ENCODE assay signal across 12 cellular contexts in the genomic region with DNA sequence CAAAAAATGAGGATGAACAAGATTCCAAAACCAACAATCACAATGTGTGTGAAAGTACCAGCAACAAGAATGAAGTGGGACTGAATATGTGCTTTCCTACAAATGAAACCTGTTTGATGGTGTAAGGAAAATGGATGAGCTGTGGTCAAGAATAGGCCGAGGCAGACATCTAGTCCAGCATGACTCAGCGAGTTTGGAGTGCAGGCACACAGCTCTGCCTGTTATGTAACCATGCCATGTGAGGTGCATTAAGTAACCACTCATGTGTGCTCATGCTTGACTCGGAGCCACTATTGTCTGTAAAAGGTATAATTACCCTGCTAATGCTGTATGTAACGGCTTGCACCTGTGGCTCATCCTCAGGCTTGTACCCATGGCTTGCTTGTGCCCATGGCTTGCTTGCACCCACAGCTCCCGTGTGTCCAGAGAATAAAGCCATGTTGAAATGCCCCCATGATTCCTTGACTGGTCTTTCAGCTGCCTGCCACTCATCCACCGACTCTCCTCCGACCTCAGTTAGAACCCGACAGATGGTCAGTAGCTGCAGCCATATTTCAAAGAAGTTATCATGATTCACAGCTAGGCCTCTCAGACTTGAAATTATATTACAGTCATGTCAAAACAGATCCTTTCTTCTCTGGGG.
DNase-seq lines count a peak whose midpoint lies in the region; ATAC-seq, FAIRE-seq and TF ChIP-seq lines count a peak whose summit lies in the region.
"Had no signal": no experiment of that assay in that cellular context is flagged by ENCODE, and none has a peak within 500 bp of the region (broad histone marks: within the 10 kb centered on the region; RNA-seq: fewer than 3 reads in every experiment).

No MANE protein-coding gene starts in this region.

- peak overlapping the region; percentile 64 for H3K27ac Mint-ChIP-seq in neural progenitor cell

- TF ChIP-seq CTCF in bronchial epithelial cell (IDR thresholded peaks at IDR 0.05; ENCODE audit: insufficient read depth, low read length, severe bottlenecking) (no peak), neural progenitor cell (IDR thresholded peaks at IDR 0.05) (no peak)

- no peak overlapping the region for H2AFZ ChIP-seq in neural progenitor cell (replicated peaks)

- H3K4me1 Mint-ChIP-seq in neural progenitor cell, result peaks cover 24% of the 10 kb centered on the region

- DNase-seq in NCI-H1417 (lab: John Stamatoyannopoulos, UW) (peak in 2 of 3 experiments; percentile 35 to 56), NCI-H1417 treated with DMSO at 0.1 percent for 48 hours (lab: John Stamatoyannopoulos, UW) (no peak), MG63 (peak; percentile 18), bronchial epithelial cell (ENCODE audit: low read depth) (peak; percentile 80), neural progenitor cell (ENCODE audit: low spot score) (peak; percentile 17), COLO829 (ENCODE audit: low spot score) (no peak), KG1 (lab: John Stamatoyannopoulos, UW) (no peak)
- DNase-seq: NCI-H1436 treated with DMSO at 0.1 percent for 48 hours had no signal

- no peaks in the 10 kb centered on the region for H3K4me1 ChIP-seq in neural progenitor cell

- peaks cover 32% of the 10 kb centered on the region for H3K9me3 Mint-ChIP-seq in neural progenitor cell

- FAIRE-seq in bronchial epithelial cell (lab: Jason Lieb, UNC), result peak; percentile 32
- FAIRE-seq: A204.1, TTC549, urothelium cell line had no signal

- H3K27me3 ChIP-seq in MG63 (no peaks in the 10 kb centered on the region; the same call in 1 of the 2 replicates), bronchial epithelial cell (ENCODE audit: control insufficient read depth, insufficient read depth, low read length) (no peaks in the 10 kb centered on the region), neural progenitor cell (no peaks in the 10 kb centered on the region)

- H3K36me3 ChIP-seq in MG63, result no peaks in the 10 kb centered on the region
- H3K36me3 ChIP-seq in bronchial epithelial cell (ENCODE audit: control insufficient read depth, insufficient read depth, low read length), result no peaks in the 10 kb centered on the region
- no peaks in the 10 kb centered on the region for H3K36me3 ChIP-seq in neural progenitor cell

- H4K20me1 ChIP-seq in neural progenitor cell (ENCODE audit: low read depth), result no peaks in the 10 kb centered on the region

- H3K36me3 Mint-ChIP-seq in neural progenitor cell, result peaks cover 30% of the 10 kb centered on the region

- H3F3A ChIP-seq in neural progenitor cell (ENCODE audit: low read depth), result peaks cover 2% of the 10 kb centered on the region

- H3K4me3 Mint-ChIP-seq in neural progenitor cell, result no peak overlapping the region

- no peak overlapping the region for H3K9ac ChIP-seq in neural progenitor cell

- H3K27me3 Mint-ChIP-seq in neural progenitor cell (ENCODE audit: insufficient read depth, low read depth), result peaks cover 3% of the 10 kb centered on the region

- H3K4me3 ChIP-seq in MG63, result no peak overlapping the region
- H3K4me3 ChIP-seq in bronchial epithelial cell (ENCODE audit: low read depth, low read length), result no peak overlapping the region
- no peak overlapping the region for H3K4me3 ChIP-seq in neural progenitor cell

- H3K27ac ChIP-seq in neural progenitor cell, result no peak overlapping the region

- H3K79me2 ChIP-seq in neural progenitor cell (ENCODE audit: low read depth), result no peaks in the 10 kb centered on the region

- H3K9me3 ChIP-seq in MG63, result no peaks in the 10 kb centered on the region
- no peaks in the 10 kb centered on the region for H3K9me3 ChIP-seq in neural progenitor cell (ENCODE audit: low read depth)

- H3K4me2 ChIP-seq in neural progenitor cell, result no peak overlapping the region

- ATAC-seq in HG02938 (IDR thresholded peaks at IDR 0.05; ENCODE audit: unreplicated experiment), result no peak

Comparison
In these comparisons a context has a peak if more than half of its experiments do, and no peak if none do; other contexts are left out.
1. DNase-seq: peak in NCI-H1417 (2 of 3), MG63 (single experiment), bronchial epithelial cell (single experiment) and neural progenitor cell (single experiment); none in NCI-H1417 treated with DMSO at 0.1 percent for 48 hours (single experiment), COLO829 (single experiment) and KG1 (single experiment).